In genomic region chr9:8616419-8616818, GRCh38 we compare ENCODE assay signal across 34 cellular contexts.
"Had no signal": no experiment of that assay in that cellular context is flagged by ENCODE, and none has a peak within 500 bp of the region (broad histone marks: within the 10 kb centered on the region; RNA-seq: fewer than 3 reads in every experiment).

No MANE protein-coding gene starts in this region.

- H3K9me3 Mint-ChIP-seq: activated B cell treated with CpG ODN at 0.5 μM for 24 hours; activated CD4-positive, alpha-beta memory T cell treated with anti-CD3 and anti-CD28 coated beads for 36 hours; activated naive CD4-positive, alpha-beta T cell treated with anti-CD3 and anti-CD28 coated beads, Interleukin-2, amount 10 ng/mL, durations not matched to agents 7 days and 5 days; activated T-cell treated with anti-CD3 and anti-CD28 coated beads, Interleukin-2, amount 50 U/mL, for 4 hours had no signal

- ATAC-seq: activated naive CD8-positive, alpha-beta T cell treated with anti-CD3 and anti-CD28 coated beads, Interleukin-2, amount 50 U/mL, for 24 hours; activated T-cell treated with anti-CD3 and anti-CD28 coated beads, Interleukin-2, amount 50 U/mL, for 4 hours; body of pancreas; Panc1 had no signal

- H3K4me3 Mint-ChIP-seq: activated B cell treated with CpG ODN at 0.5 μM for 24 hours; activated CD4-positive, alpha-beta memory T cell treated with anti-CD3 and anti-CD28 coated beads for 36 hours; activated naive CD4-positive, alpha-beta T cell treated with anti-CD3 and anti-CD28 coated beads, Interleukin-2, amount 10 ng/mL, durations not matched to agents 7 days and 5 days; activated naive CD8-positive, alpha-beta T cell; activated naive CD8-positive, alpha-beta T cell treated with anti-CD3 and anti-CD28 coated beads, Interleukin-2, amount 50 U/mL, for 24 hours; activated T-cell treated with anti-CD3 and anti-CD28 coated beads, Interleukin-2, amount 50 U/mL, for 4 hours had no signal

- H3K9me3 ChIP-seq: body of pancreas, breast epithelium, MG63, SJSA1 had no signal

- H3K27me3 ChIP-seq: body of pancreas, breast epithelium, MG63, SJSA1 had no signal

- H3K36me3 ChIP-seq: breast epithelium, MG63, SJSA1 had no signal

- H3K4me1 Mint-ChIP-seq: activated B cell treated with CpG ODN at 0.5 μM for 24 hours; activated naive CD4-positive, alpha-beta T cell treated with anti-CD3 and anti-CD28 coated beads, Interleukin-2, amount 10 ng/mL, durations not matched to agents 7 days and 5 days; activated naive CD8-positive, alpha-beta T cell treated with anti-CD3 and anti-CD28 coated beads, Interleukin-2, amount 50 U/mL, for 24 hours had no signal

- H3K4me3 ChIP-seq: body of pancreas, breast epithelium, MG63, SJSA1 had no signal

- H3K27me3 Mint-ChIP-seq: activated B cell treated with CpG ODN at 0.5 μM for 24 hours; activated CD4-positive, alpha-beta memory T cell treated with anti-CD3 and anti-CD28 coated beads for 36 hours; activated naive CD4-positive, alpha-beta T cell treated with anti-CD3 and anti-CD28 coated beads, Interleukin-2, amount 10 ng/mL, durations not matched to agents 7 days and 5 days; activated naive CD8-positive, alpha-beta T cell had no signal

- DNase-seq: activated B cell treated with CpG ODN at 0.5 μM for 24 hours; activated CD4-positive, alpha-beta memory T cell treated with anti-CD3 and anti-CD28 coated beads for 36 hours; activated CD4-positive, alpha-beta T cell treated with anti-CD3 and anti-CD28 coated beads for 4 hours; activated CD4-positive, alpha-beta T cell treated with anti-CD3 and anti-CD28 coated beads, Interleukin-2, amount 50 U/mL, for 1 hour; activated CD4-positive, CD25-positive, alpha-beta regulatory T cell treated with anti-CD3 and anti-CD28 coated beads, Interleukin-2, amount 50 U/mL, for 72 hours; activated CD8-positive, alpha-beta memory T cell treated with anti-CD3 and anti-CD28 coated beads, Interleukin-2, amount 50 U/mL, for 4 hours; activated effector memory CD4-positive, alpha-beta T cell treated with Interleukin-2 at 50 U/mL for 16 hours; activated naive CD4-positive, alpha-beta T cell treated with anti-CD3 and anti-CD28 coated beads, Interleukin-2, amount 10 ng/mL, durations not matched to agents 7 days and 5 days; activated naive CD8-positive, alpha-beta T cell treated with anti-CD3 and anti-CD28 coated beads, Interleukin-2, amount 50 U/mL, for 24 hours; activated T-cell treated with anti-CD3 and anti-CD28 coated beads for 4 hours; activated T-cell treated with anti-CD3 and anti-CD28 coated beads, Interleukin-2, amount 50 U/mL, for 4 hours; amniotic stem cell; aorta; body of pancreas; Kasumi-1; KG1; MG63; NCI-H1092 treated with DMSO at 0.1 percent for 48 hours; NCI-H1417; NCI-H187 treated with DMSO at 0.1 percent for 48 hours; NCI-H2081; NCI-H345; NCI-H524 treated with DMSO at 0.1 percent for 48 hours; RPMI8226; SHP77 treated with DMSO at 0.1 percent for 48 hours; SW 1271; T-helper 1 cell; T-helper 2 cell; T-helper 9 cell had no signal

- H3K36me3 Mint-ChIP-seq: activated CD4-positive, alpha-beta memory T cell treated with anti-CD3 and anti-CD28 coated beads for 36 hours; activated naive CD4-positive, alpha-beta T cell treated with anti-CD3 and anti-CD28 coated beads, Interleukin-2, amount 10 ng/mL, durations not matched to agents 7 days and 5 days; activated naive CD8-positive, alpha-beta T cell had no signal

- H3K27ac Mint-ChIP-seq: activated B cell treated with CpG ODN at 0.5 μM for 24 hours; activated CD4-positive, alpha-beta memory T cell treated with anti-CD3 and anti-CD28 coated beads for 36 hours; activated naive CD4-positive, alpha-beta T cell treated with anti-CD3 and anti-CD28 coated beads, Interleukin-2, amount 10 ng/mL, durations not matched to agents 7 days and 5 days; activated naive CD8-positive, alpha-beta T cell; activated naive CD8-positive, alpha-beta T cell treated with anti-CD3 and anti-CD28 coated beads, Interleukin-2, amount 50 U/mL, for 24 hours had no signal

- H3K27ac ChIP-seq: body of pancreas, breast epithelium, SJSA1, VCaP had no signal

- H3K4me1 ChIP-seq: body of pancreas, breast epithelium, SJSA1 had no signal
